17 cellular contexts compared by ENCODE assay signal in genomic region chr11:97201743-97202612, GRCh38.
DNase-seq lines count a peak whose midpoint lies in the region; ATAC-seq and TF ChIP-seq lines count a peak whose summit lies in the region.
"Had no signal": no experiment of that assay in that cellular context is flagged by ENCODE, and none has a peak within 500 bp of the region (broad histone marks: within the 10 kb centered on the region; RNA-seq: fewer than 3 reads in every experiment).

No MANE protein-coding gene starts in this region.

- ATAC-seq in upper lobe of left lung (ENCODE audit: low FRiP score in 2 of 2), result peak; percentile 21 to 43
- ATAC-seq: PC-3 had no signal

- H3K4me1 Mint-ChIP-seq in activated naive CD4-positive, alpha-beta T cell treated with anti-CD3 and anti-CD28 coated beads, Interleukin-2, amount 10 ng/mL, durations not matched to agents 7 days and 5 days, result no peaks in the 10 kb centered on the region
- H3K4me1 Mint-ChIP-seq: CD8-positive, alpha-beta memory T cell had no signal

- CTCF ChIA-PET in activated naive CD4-positive, alpha-beta T cell treated with anti-CD3 and anti-CD28 coated beads, Interleukin-2, amount 10 ng/mL, durations not matched to agents 7 days and 5 days (lab: Charles Lee), result no interaction called here

- no peak for TF ChIP-seq EP300 in upper lobe of left lung (IDR thresholded peaks at IDR 0.05)

- H3K4me3 Mint-ChIP-seq in activated naive CD4-positive, alpha-beta T cell treated with anti-CD3 and anti-CD28 coated beads, Interleukin-2, amount 10 ng/mL, durations not matched to agents 7 days and 5 days, result no peak overlapping the region
- H3K4me3 Mint-ChIP-seq: CD8-positive, alpha-beta memory T cell; HFFc6 had no signal

- no peaks in the 10 kb centered on the region for H3K36me3 Mint-ChIP-seq in activated naive CD4-positive, alpha-beta T cell treated with anti-CD3 and anti-CD28 coated beads, Interleukin-2, amount 10 ng/mL, durations not matched to agents 7 days and 5 days
- H3K36me3 Mint-ChIP-seq: CD8-positive, alpha-beta memory T cell had no signal

- WGBS in upper lobe of left lung, 2 donors, result 62 to 85% methylated on average over 2 to 3 of the region's 3 CpGs

- peak overlapping the region; percentile 55 for H3K27ac ChIP-seq in left ventricle myocardium inferior (replicated peaks)
- H3K27ac ChIP-seq in upper lobe of left lung, result no peak overlapping the region
- H3K27ac ChIP-seq: BLaER1 treated with 17β-estradiol and CSF1 and Interleukin-3, amounts not matched to agents 10 nM and 100 nM; KMS-11 had no signal

- H3K4me1 ChIP-seq in left ventricle myocardium inferior, result peaks cover 20% of the 10 kb centered on the region
- H3K4me1 ChIP-seq in upper lobe of left lung, result no peaks in the 10 kb centered on the region

- H3K9me3 ChIP-seq in left ventricle myocardium inferior (replicated peaks), result peaks cover 7% of the 10 kb centered on the region
- H3K9me3 ChIP-seq in upper lobe of left lung, result peaks cover 0 to 7% (median 0%) of the 10 kb centered on the region in 4 donors
- H3K9me3 ChIP-seq: BLaER1 treated with 17β-estradiol and CSF1 and Interleukin-3, amounts not matched to agents 10 nM and 100 nM had no signal

- peak; percentile 7 for DNase-seq in NCI-H82 (lab: John Stamatoyannopoulos, UW)
- DNase-seq in NCI-H82 treated with DMSO at 0.1 percent for 48 hours (lab: John Stamatoyannopoulos, UW; ENCODE audit: unreplicated experiment), result no peak
- DNase-seq in SHP77 treated with DMSO at 0.1 percent for 48 hours (lab: John Stamatoyannopoulos, UW), result peak; percentile 4
- DNase-seq in left ventricle myocardium inferior, result no peak
- no peak for DNase-seq in upper lobe of left lung
- DNase-seq in activated naive CD4-positive, alpha-beta T cell treated with anti-CD3 and anti-CD28 coated beads, Interleukin-2, amount 10 ng/mL, durations not matched to agents 7 days and 5 days, result no peak
- DNase-seq in D341Med (ENCODE audit: low spot score), result no peak
- DNase-seq in hippocampal formation (lab: John Stamatoyannopoulos, UW), result no peak
- DNase-seq: CD8-positive, alpha-beta memory T cell; GOT3; HFFc6; NCI-H1436 treated with DMSO at 0.1 percent for 48 hours; NCI-H2081; NCI-H226; PC-3 had no signal

- no peak overlapping the region for H3K27ac Mint-ChIP-seq in activated naive CD4-positive, alpha-beta T cell treated with anti-CD3 and anti-CD28 coated beads, Interleukin-2, amount 10 ng/mL, durations not matched to agents 7 days and 5 days
- H3K27ac Mint-ChIP-seq: CD8-positive, alpha-beta memory T cell; HFFc6 had no signal

- no peak for TF ChIP-seq CTCF in left ventricle myocardium inferior (IDR thresholded peaks at IDR 0.05; ENCODE audit: borderline replicate concordance)
- TF ChIP-seq CTCF in upper lobe of left lung (IDR thresholded peaks at IDR 0.05), result no peak

- H3K4me3 ChIP-seq in left ventricle myocardium inferior (no peak overlapping the region), upper lobe of left lung (no peak overlapping the region)
- H3K4me3 ChIP-seq: BLaER1 treated with 17β-estradiol and CSF1 and Interleukin-3, amounts not matched to agents 10 nM and 100 nM had no signal

- peaks cover 4% of the 10 kb centered on the region for H3K9me3 Mint-ChIP-seq in activated naive CD4-positive, alpha-beta T cell treated with anti-CD3 and anti-CD28 coated beads, Interleukin-2, amount 10 ng/mL, durations not matched to agents 7 days and 5 days

- no peaks in the 10 kb centered on the region for H3K36me3 ChIP-seq in left ventricle myocardium inferior
- H3K36me3 ChIP-seq in upper lobe of left lung, result no peaks in the 10 kb centered on the region
- H3K36me3 ChIP-seq: BLaER1 treated with 17β-estradiol and CSF1 and Interleukin-3, amounts not matched to agents 10 nM and 100 nM had no signal

- no peak for TF ChIP-seq POLR2A in upper lobe of left lung (IDR thresholded peaks at IDR 0.05)

- H3K27me3 ChIP-seq in left ventricle myocardium inferior (ENCODE audit: low read depth), result no peaks in the 10 kb centered on the region
- H3K27me3 ChIP-seq in upper lobe of left lung, result no peaks in the 10 kb centered on the region
- H3K27me3 ChIP-seq: BLaER1 treated with 17β-estradiol and CSF1 and Interleukin-3, amounts not matched to agents 10 nM and 100 nM had no signal

- intact Hi-C loops in left ventricle myocardium inferior (cut with micrococcal nuclease), result no loop called here

- no peaks in the 10 kb centered on the region for H3K27me3 Mint-ChIP-seq in activated naive CD4-positive, alpha-beta T cell treated with anti-CD3 and anti-CD28 coated beads, Interleukin-2, amount 10 ng/mL, durations not matched to agents 7 days and 5 days
- H3K27me3 Mint-ChIP-seq: CD8-positive, alpha-beta memory T cell had no signal

Comparison
In these comparisons a context has a peak if more than half of its experiments do, and no peak if none do; other contexts are left out.
1. DNase-seq: peak in NCI-H82 (single experiment) and SHP77 treated with DMSO at 0.1 percent for 48 hours (single experiment); none in NCI-H82 treated with DMSO at 0.1 percent for 48 hours (single experiment), left ventricle myocardium inferior (single experiment), upper lobe of left lung (0 of 2), activated naive CD4-positive, alpha-beta T cell treated with anti-CD3 and anti-CD28 coated beads, Interleukin-2, amount 10 ng/mL, durations not matched to agents 7 days and 5 days (single experiment), D341Med (single experiment) and hippocampal formation (0 of 2).